Comparison of ENCODE assay signal across 23 cellular contexts in the genomic region with DNA sequence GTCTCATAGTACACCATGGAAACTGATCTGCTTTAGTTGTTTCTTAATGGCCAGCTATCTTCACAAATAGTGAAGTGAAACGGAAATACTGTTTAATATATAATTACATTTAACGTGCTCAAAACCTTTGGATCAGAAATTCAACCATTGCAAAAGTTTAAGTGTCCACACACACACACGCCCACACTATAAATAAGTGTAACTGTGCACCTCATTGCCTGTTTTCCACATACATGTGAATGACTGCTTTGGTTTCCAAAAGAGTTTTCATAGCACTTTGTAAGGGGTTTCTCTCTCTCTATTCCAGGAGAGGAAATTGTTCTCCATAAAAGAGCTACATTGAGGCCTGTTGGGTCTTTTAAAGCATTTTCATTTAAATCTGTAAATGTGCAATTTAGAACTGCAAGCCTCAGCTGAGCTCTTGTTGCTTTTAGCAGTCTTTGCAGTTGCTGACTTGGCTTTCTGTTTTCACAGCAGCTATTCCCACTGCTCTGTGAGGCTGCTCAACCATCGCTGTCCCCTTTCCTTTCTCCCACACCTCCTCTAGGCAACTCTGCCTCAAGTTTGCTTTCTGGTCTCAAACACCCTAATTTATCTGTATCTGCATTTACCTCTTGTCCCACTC.
DNase-seq lines count a peak whose midpoint lies in the region; ATAC-seq and TF ChIP-seq lines count a peak whose summit lies in the region.
"Had no signal": no experiment of that assay in that cellular context is flagged by ENCODE, and none has a peak within 500 bp of the region (broad histone marks: within the 10 kb centered on the region; RNA-seq: fewer than 3 reads in every experiment).

No MANE protein-coding gene starts in this region.

- H3K79me2 ChIP-seq in Loucy (ENCODE audit: insufficient read depth, low read length): peaks cover 52% of the 10 kb centered on the region

- no peak overlapping the region for H3K4me3 Mint-ChIP-seq in effector memory CD8-positive, alpha-beta T cell
- H3K4me3 Mint-ChIP-seq: dendritic cell treated with granulocyte-macrophage colony-stimulating factor and Interleukin-4, amounts not matched to agents 40 ng/mL and 50 ng/mL, for 4 days had no signal

- H3K9me3 Mint-ChIP-seq in effector memory CD8-positive, alpha-beta T cell: no peaks in the 10 kb centered on the region
- H3K9me3 Mint-ChIP-seq: dendritic cell treated with granulocyte-macrophage colony-stimulating factor and Interleukin-4, amounts not matched to agents 40 ng/mL and 50 ng/mL, for 4 days had no signal

- H3F3A ChIP-seq in Loucy (ENCODE audit: low read depth): peaks cover 17% of the 10 kb centered on the region

- no peak for ATAC-seq in foreskin keratinocyte
- no peak for ATAC-seq in effector memory CD8-positive, alpha-beta T cell (replicated peaks)
- ATAC-seq: K562, mucosa of descending colon had no signal

- DNase-seq in inferior parietal cortex (ENCODE audit: extremely low spot score) (peak; percentile 53), KBM-7 (no peak), foreskin keratinocyte (no peak)
- no peak for DNase-seq in effector memory CD8-positive, alpha-beta T cell
- DNase-seq: activated CD4-positive, alpha-beta T cell treated with anti-CD3 and anti-CD28 coated beads for 48 hours; activated naive CD4-positive, alpha-beta T cell; BE2C; brain microvascular endothelial cell; kidney; mucosa of descending colon; NCI-H1092; NCI-H748 treated with DMSO at 0.1 percent for 48 hours; stimulated activated CD4-positive, alpha-beta T cell treated with anti-CD3 and anti-CD28 coated beads, Interleukin-4, amount 100 ng/mL, for 1 hour; T1000 had no signal

- no peaks in the 10 kb centered on the region; the same call in none of the 2 replicates for H3K36me3 ChIP-seq in Loucy (ENCODE audit: insufficient read depth, low read length)
- H3K36me3 ChIP-seq in endocrine pancreas (ENCODE audit: control insufficient read depth, insufficient read depth, low read length): no peaks in the 10 kb centered on the region
- peaks cover 0 to 6% (median 4%) of the 10 kb centered on the region in 5 donors for H3K36me3 ChIP-seq in subcutaneous abdominal adipose tissue (ENCODE audit: control insufficient read depth in 5 of 5, insufficient read depth in 5 of 5, low read length in 5 of 5)
- H3K36me3 ChIP-seq: BE2C, brain microvascular endothelial cell, SJSA1, suprapubic skin had no signal

- H3K4me2 ChIP-seq in Loucy (ENCODE audit: low read depth, low read length, poor library complexity, severe bottlenecking): peak overlapping the region; percentile 38

- H3K36me3 Mint-ChIP-seq in effector memory CD8-positive, alpha-beta T cell (ENCODE audit: insufficient read depth): peaks cover 4% of the 10 kb centered on the region

- no peaks in the 10 kb centered on the region for H4K20me1 ChIP-seq in Loucy (ENCODE audit: insufficient read depth, low read length, poor library complexity, severe bottlenecking)

- TF ChIP-seq CTCF in Loucy (conservative IDR thresholded peaks at IDR 0.05; ENCODE audit: low read length) (no peak), foreskin keratinocyte (conservative IDR thresholded peaks at IDR 0.05) (no peak)

- H2AFZ ChIP-seq in Loucy (ENCODE audit: low read length): no peak overlapping the region

- no peak overlapping the region for H3K4me3 ChIP-seq in Loucy (ENCODE audit: low read length, poor library complexity, severe bottlenecking)
- H3K4me3 ChIP-seq in endocrine pancreas (ENCODE audit: control insufficient read depth, insufficient read depth, low read length): peak overlapping the region; percentile 7
- peak overlapping the region in 2 of 5 donors; percentile 15 to 38 for H3K4me3 ChIP-seq in subcutaneous abdominal adipose tissue (ENCODE audit: low read depth in 1 of 5, low read length in 5 of 5)
- H3K4me3 ChIP-seq: K562, mucosa of descending colon, SJSA1, suprapubic skin had no signal

- H3K27ac Mint-ChIP-seq in effector memory CD8-positive, alpha-beta T cell: no peak overlapping the region
- H3K27ac Mint-ChIP-seq: dendritic cell treated with granulocyte-macrophage colony-stimulating factor and Interleukin-4, amounts not matched to agents 40 ng/mL and 50 ng/mL, for 4 days had no signal

- H3K9ac ChIP-seq in Loucy (ENCODE audit: low read depth, low read length, poor library complexity, severe bottlenecking): peak overlapping the region; percentile 53
- no peak overlapping the region for H3K9ac ChIP-seq in endocrine pancreas (ENCODE audit: control insufficient read depth, insufficient read depth, low read length)
- no peak overlapping the region for H3K9ac ChIP-seq in subcutaneous abdominal adipose tissue (ENCODE audit: low read length in 5 of 5)

- H3K4me1 ChIP-seq in Loucy (ENCODE audit: insufficient read depth, low read length, poor library complexity, severe bottlenecking) (peaks cover 61% of the 10 kb centered on the region), endocrine pancreas (ENCODE audit: control insufficient read depth, insufficient read depth, low read length) (peaks cover 14% of the 10 kb centered on the region), subcutaneous abdominal adipose tissue (ENCODE audit: control insufficient read depth in 5 of 5, insufficient read depth in 5 of 5, low read length in 5 of 5) (peaks cover 0 to 27% (median 4%) of the 10 kb centered on the region in 5 donors), foreskin keratinocyte (no peaks in the 10 kb centered on the region)
- H3K4me1 ChIP-seq: BE2C, SJSA1 had no signal

- H3K27ac ChIP-seq in subcutaneous abdominal adipose tissue (ENCODE audit: low read depth, low read length) (peak overlapping the region; percentile 2), foreskin keratinocyte (no peak overlapping the region)
- H3K27ac ChIP-seq: brain microvascular endothelial cell, esophagus muscularis mucosa, HL-60, SJSA1, suprapubic skin had no signal

- in situ Hi-C loops in KBM-7 (cut with MboI; ENCODE audit: low pct_unique_long_range_greater_than_20kb, low sequenced_read_pairs): no loop called here

- no peaks in the 10 kb centered on the region for H3K27me3 Mint-ChIP-seq in effector memory CD8-positive, alpha-beta T cell
- H3K27me3 Mint-ChIP-seq: dendritic cell treated with granulocyte-macrophage colony-stimulating factor and Interleukin-4, amounts not matched to agents 40 ng/mL and 50 ng/mL, for 4 days had no signal

- no peaks in the 10 kb centered on the region for H3K4me1 Mint-ChIP-seq in effector memory CD8-positive, alpha-beta T cell (ENCODE audit: low read depth in 2 of 2)

- H3K27me3 ChIP-seq in Loucy (ENCODE audit: insufficient read depth, low read length, poor library complexity, severe bottlenecking) (no peaks in the 10 kb centered on the region), endocrine pancreas (ENCODE audit: control insufficient read depth, insufficient read depth, low read length) (no peaks in the 10 kb centered on the region), subcutaneous abdominal adipose tissue (ENCODE audit: control insufficient read depth in 5 of 5, insufficient read depth in 4 of 5, low read length in 5 of 5) (no peaks in the 10 kb centered on the region), foreskin keratinocyte (no peaks in the 10 kb centered on the region)
- H3K27me3 ChIP-seq: BE2C, brain microvascular endothelial cell, esophagus muscularis mucosa, SJSA1, suprapubic skin had no signal

- H3K9me3 ChIP-seq in Loucy (ENCODE audit: insufficient read depth, low read depth, low read length) (no peaks in the 10 kb centered on the region), endocrine pancreas (ENCODE audit: control insufficient read depth, low read length) (no peaks in the 10 kb centered on the region), subcutaneous abdominal adipose tissue (ENCODE audit: control insufficient read depth in 5 of 5, low read length in 5 of 5) (no peaks in the 10 kb centered on the region)
- H3K9me3 ChIP-seq: BE2C, esophagus muscularis mucosa, mucosa of descending colon, SJSA1, suprapubic skin had no signal

- no peaks in the 10 kb centered on the region for H3K9me2 ChIP-seq in Loucy (replicated peaks; ENCODE audit: low read depth, low read length)
